Comparison of ENCODE assay signal across 9 cellular contexts in genomic region chr6:16723833-16724232, GRCh38. TPM values are rescaled to one million over a fixed set of nuclear protein-coding genes. Genes with fewer than 3 reads are reported as not detected.
DNase-seq lines count a peak whose midpoint lies in the region; ATAC-seq, FAIRE-seq and TF ChIP-seq lines count a peak whose summit lies in the region.
"Had no signal": no experiment of that assay in that cellular context is flagged by ENCODE, and none has a peak within 500 bp of the region (broad histone marks: within the 10 kb centered on the region; RNA-seq: fewer than 3 reads in every experiment).

No MANE protein-coding gene starts in this region.

- H3K9me3 Mint-ChIP-seq in CD14-positive monocyte: no peaks in the 10 kb centered on the region
- no peaks in the 10 kb centered on the region for H3K9me3 Mint-ChIP-seq in naive thymus-derived CD4-positive, alpha-beta T cell
- no peaks in the 10 kb centered on the region for H3K9me3 Mint-ChIP-seq in activated CD4-positive, alpha-beta memory T cell treated with anti-CD3 and anti-CD28 coated beads, Interleukin-2, amount 10 ng/mL, durations not matched to agents 7 days and 5 days

- H3K4me1 Mint-ChIP-seq in CD14-positive monocyte: peaks cover 60% of the 10 kb centered on the region
- H3K4me1 Mint-ChIP-seq in naive thymus-derived CD4-positive, alpha-beta T cell: peaks cover 4 to 49% (median 16%) of the 10 kb centered on the region in 7 donors
- peaks cover 52% of the 10 kb centered on the region for H3K4me1 Mint-ChIP-seq in activated CD4-positive, alpha-beta memory T cell treated with anti-CD3 and anti-CD28 coated beads, Interleukin-2, amount 10 ng/mL, durations not matched to agents 7 days and 5 days

- DNase-seq in CD14-positive monocyte (ENCODE audit: low spot score): peak; percentile 73
- DNase-seq in LHCN-M2 (ENCODE audit: low read depth): peak; percentile 95
- peak; percentile 97 for DNase-seq in dedifferentiated amniotic fluid mesenchymal stem cell (ENCODE audit: extremely low spot score)
- DNase-seq in naive thymus-derived CD4-positive, alpha-beta T cell: no peak
- DNase-seq in activated CD4-positive, alpha-beta memory T cell treated with anti-CD3 and anti-CD28 coated beads, Interleukin-2, amount 10 ng/mL, durations not matched to agents 7 days and 5 days: no peak
- no peak for DNase-seq in GM12892 (ENCODE audit: insufficient read length)
- DNase-seq in T-helper 9 cell: no peak

- H3K27ac Mint-ChIP-seq in CD14-positive monocyte: peak overlapping the region; percentile 4 to 98 (median 77)
- no peak overlapping the region for H3K27ac Mint-ChIP-seq in naive thymus-derived CD4-positive, alpha-beta T cell
- no peak overlapping the region for H3K27ac Mint-ChIP-seq in activated CD4-positive, alpha-beta memory T cell treated with anti-CD3 and anti-CD28 coated beads, Interleukin-2, amount 10 ng/mL, durations not matched to agents 7 days and 5 days

- peaks cover 11 to 14% of the 10 kb centered on the region in 2 donors for H3K36me3 Mint-ChIP-seq in CD14-positive monocyte
- H3K36me3 Mint-ChIP-seq in naive thymus-derived CD4-positive, alpha-beta T cell: peaks cover 0 to 22% (median 3%) of the 10 kb centered on the region in 5 donors
- peaks cover 43% of the 10 kb centered on the region for H3K36me3 Mint-ChIP-seq in activated CD4-positive, alpha-beta memory T cell treated with anti-CD3 and anti-CD28 coated beads, Interleukin-2, amount 10 ng/mL, durations not matched to agents 7 days and 5 days (ENCODE audit: low read depth)

- no peak for TF ChIP-seq POLR2A in GM12892 (IDR thresholded peaks at IDR 0.05; ENCODE audit: low read depth, low read length)

- H3K27ac ChIP-seq in naive thymus-derived CD4-positive, alpha-beta T cell (ENCODE audit: low read depth, low read length): no peak overlapping the region

- no peaks in the 10 kb centered on the region for H3K27me3 ChIP-seq in naive thymus-derived CD4-positive, alpha-beta T cell (ENCODE audit: control insufficient read depth in 2 of 2, insufficient read depth in 2 of 2, low read length in 2 of 2)

- CTCF ChIA-PET in naive thymus-derived CD4-positive, alpha-beta T cell (lab: Charles Lee): interaction anchor here (0.8 kb wide), 1 partner anchor 391 kb away, joined by 3 read pairs; no protein-coding TSS in a partner anchor
- CTCF ChIA-PET in activated CD4-positive, alpha-beta memory T cell treated with anti-CD3 and anti-CD28 coated beads, Interleukin-2, amount 10 ng/mL, durations not matched to agents 7 days and 5 days (lab: Charles Lee): interaction anchor here (0.9 to 1.9 kb wide), 3 partner anchors 9 to 40 kb away, joined by 3 to 4 read pairs (median 4); no protein-coding TSS in a partner anchor

- H3K4me3 Mint-ChIP-seq in CD14-positive monocyte: no peak overlapping the region
- no peak overlapping the region for H3K4me3 Mint-ChIP-seq in naive thymus-derived CD4-positive, alpha-beta T cell
- H3K4me3 Mint-ChIP-seq in activated CD4-positive, alpha-beta memory T cell treated with anti-CD3 and anti-CD28 coated beads, Interleukin-2, amount 10 ng/mL, durations not matched to agents 7 days and 5 days: no peak overlapping the region

- H3K4me3 ChIP-seq in naive thymus-derived CD4-positive, alpha-beta T cell (ENCODE audit: low read length): no peak overlapping the region
- H3K4me3 ChIP-seq: SK-N-MC had no signal

- ATAC-seq in naive thymus-derived CD4-positive, alpha-beta T cell: peak; percentile 52
- no peak for ATAC-seq in HG03432 (IDR thresholded peaks at IDR 0.05; ENCODE audit: unreplicated experiment)

- H3K36me3 ChIP-seq in naive thymus-derived CD4-positive, alpha-beta T cell (ENCODE audit: control insufficient read depth in 2 of 3, insufficient read depth in 3 of 3, low read length in 3 of 3): no peaks in the 10 kb centered on the region

- no peaks in the 10 kb centered on the region for H3K9me3 ChIP-seq in naive thymus-derived CD4-positive, alpha-beta T cell (ENCODE audit: control insufficient read depth in 2 of 3, low read length in 3 of 3)

- no peaks in the 10 kb centered on the region for H3K27me3 Mint-ChIP-seq in CD14-positive monocyte (ENCODE audit: low read depth in 3 of 3)
- no peaks in the 10 kb centered on the region for H3K27me3 Mint-ChIP-seq in naive thymus-derived CD4-positive, alpha-beta T cell
- no peaks in the 10 kb centered on the region for H3K27me3 Mint-ChIP-seq in activated CD4-positive, alpha-beta memory T cell treated with anti-CD3 and anti-CD28 coated beads, Interleukin-2, amount 10 ng/mL, durations not matched to agents 7 days and 5 days

- H3K4me1 ChIP-seq in naive thymus-derived CD4-positive, alpha-beta T cell (ENCODE audit: control insufficient read depth in 2 of 2, insufficient read depth in 2 of 2, low read length in 2 of 2): peaks cover 0 to 14% of the 10 kb centered on the region in 2 donors

- no peak for FAIRE-seq in GM12892 (lab: Jason Lieb, UNC)

- POLR2A ChIA-PET in naive thymus-derived CD4-positive, alpha-beta T cell (lab: Charles Lee): no interaction called here
- POLR2A ChIA-PET in activated CD4-positive, alpha-beta memory T cell treated with anti-CD3 and anti-CD28 coated beads, Interleukin-2, amount 10 ng/mL, durations not matched to agents 7 days and 5 days (lab: Charles Lee): interaction anchor here (1.1 to 1.7 kb wide), 4 partner anchors 9 to 38 kb away, joined by 3 to 5 read pairs (median 4); partner anchors contain the start of gene ATXN1

- intact Hi-C loops in CD14-positive monocyte (cut with micrococcal nuclease): no loop called here
- intact Hi-C loops in naive thymus-derived CD4-positive, alpha-beta T cell (cut with micrococcal nuclease): no loop called here

- no peak for TF ChIP-seq CTCF in CD14-positive monocyte (IDR thresholded peaks at IDR 0.05)

RNA-seq across cellular contexts. Expression of gene ATXN1, which starts 37.4 kb away (rescaled TPM):
- 10 to 100 TPM in 1 of 2 donors, 1 to 10 TPM in 1; 8.8 to 10.9 TPM for polyA plus RNA-seq in CD14-positive monocyte
- total RNA-seq in LHCN-M2 (2014; rRNA removed): 8.2 and 9.9 TPM in 2 replicates
- 5.8 TPM for polyA plus RNA-seq in LHCN-M2 (2012)
- 10 to 100 TPM; 32.2 to 82.7 (median 47.4) TPM for total RNA-seq in naive thymus-derived CD4-positive, alpha-beta T cell
- 1 to 10 TPM; 1.5 to 3.0 TPM for polyA plus RNA-seq in naive thymus-derived CD4-positive, alpha-beta T cell
- 10 to 100 TPM; 83.1 to 89.4 TPM for total RNA-seq in activated CD4-positive, alpha-beta memory T cell treated with anti-CD3 and anti-CD28 coated beads, Interleukin-2, amount 10 ng/mL, durations not matched to agents 7 days and 5 days
- 15.6 TPM for polyA plus RNA-seq in GM12892 (2012; ENCODE audit: missing spikeins)

Comparison
In these comparisons a context has a peak if more than half of its experiments do, and no peak if none do; other contexts are left out.
1. DNase-seq: peak in CD14-positive monocyte (single experiment), LHCN-M2 (single experiment) and dedifferentiated amniotic fluid mesenchymal stem cell (single experiment); none in naive thymus-derived CD4-positive, alpha-beta T cell (0 of 9), activated CD4-positive, alpha-beta memory T cell treated with anti-CD3 and anti-CD28 coated beads, Interleukin-2, amount 10 ng/mL, durations not matched to agents 7 days and 5 days (single experiment), GM12892 (single experiment) and T-helper 9 cell (single experiment).
2. H3K27ac Mint-ChIP-seq: peak in CD14-positive monocyte (7 of 7); none in naive thymus-derived CD4-positive, alpha-beta T cell (0 of 9) and activated CD4-positive, alpha-beta memory T cell treated with anti-CD3 and anti-CD28 coated beads, Interleukin-2, amount 10 ng/mL, durations not matched to agents 7 days and 5 days (single experiment).